ENCODE assay signal across 8 cellular contexts in the genomic region with DNA sequence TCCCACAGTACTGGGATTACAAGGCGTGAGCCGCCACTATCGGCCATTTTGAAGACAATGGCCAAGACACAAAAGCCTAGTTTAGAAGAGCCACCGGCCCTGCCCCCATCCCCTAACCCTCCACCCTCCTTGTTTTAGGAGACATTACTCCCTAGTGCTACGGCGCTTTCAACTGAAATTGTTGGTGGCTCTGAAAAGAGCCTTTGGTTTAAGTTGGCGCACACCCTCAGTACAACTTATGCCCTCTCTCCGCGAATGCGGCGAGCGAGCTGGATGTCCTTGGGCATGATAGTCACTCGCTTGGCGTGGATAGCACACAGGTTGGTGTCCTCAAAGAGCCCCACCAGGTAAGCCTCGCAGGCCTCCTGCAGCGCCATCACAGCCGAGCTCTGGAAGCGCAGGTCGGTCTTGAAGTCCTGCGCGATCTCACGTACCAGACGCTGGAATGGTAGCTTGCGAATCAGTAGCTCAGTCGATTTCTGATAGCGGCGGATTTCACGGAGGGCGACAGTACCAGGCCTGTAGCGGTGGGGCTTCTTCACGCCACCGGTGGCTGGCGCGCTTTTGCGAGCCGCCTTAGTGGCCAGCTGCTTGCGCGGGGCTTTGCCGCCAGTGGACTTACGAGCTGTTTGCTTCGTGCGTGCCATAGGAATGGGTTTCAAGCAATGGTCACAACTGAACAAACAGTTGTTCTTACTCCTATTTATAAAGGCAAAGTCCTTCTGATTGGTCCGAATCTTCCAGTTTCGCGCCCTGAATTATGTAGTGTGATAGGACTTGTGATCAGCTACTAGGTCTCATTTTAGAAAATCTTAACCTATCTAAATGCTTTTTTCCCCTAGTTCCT.
DNase-seq lines count a peak whose midpoint lies in the region; ATAC-seq and TF ChIP-seq lines count a peak whose summit lies in the region.

No MANE protein-coding gene starts in this region.

- peak; percentile 53 for ATAC-seq in HG03432 (IDR thresholded peaks at IDR 0.05; ENCODE audit: unreplicated experiment)
- peak; percentile 73 for ATAC-seq in esophagus mucosa
- ATAC-seq in naive B cell (ENCODE audit: low read depth in 2 of 2): peak; percentile 69 to 70
- peak; percentile 21 for ATAC-seq in thoracic aorta (ENCODE audit: insufficient number of reproducible peaks, low FRiP score, low read depth)

- peak overlapping the region; percentile 53 to 95 (median 94) for H3K27ac Mint-ChIP-seq in naive B cell

- H3K4me3 ChIP-seq in thoracic aorta: peak overlapping the region; percentile 75

- peak overlapping the region; percentile 95 to 100 (median 97) for H3K4me3 Mint-ChIP-seq in naive B cell

- H3K27ac ChIP-seq in thoracic aorta: peak overlapping the region; percentile 30 to 52

- H3K9me3 Mint-ChIP-seq in naive B cell: peaks cover 0 to 6% (median 0%) of the 10 kb centered on the region in 7 donors

- H3K27me3 ChIP-seq in thoracic aorta (replicated peaks; ENCODE audit: insufficient read depth): no peaks in the 10 kb centered on the region

- no peaks in the 10 kb centered on the region for H3K9me3 ChIP-seq in thoracic aorta

- TF ChIP-seq POLR2A in GM19099 (IDR thresholded peaks at IDR 0.05; ENCODE audit: extremely low read depth, insufficient read length, low read depth): peak; percentile 99

- no peaks in the 10 kb centered on the region for H3K27me3 Mint-ChIP-seq in naive B cell

- peaks cover 0 to 6% of the 10 kb centered on the region in 2 donors for H3K4me1 ChIP-seq in thoracic aorta (ENCODE audit: control insufficient read depth in 1 of 2, low read depth in 2 of 2)

- H3K4me1 Mint-ChIP-seq in naive B cell: peaks cover 32 to 43% (median 40%) of the 10 kb centered on the region in 3 donors

- no peaks in the 10 kb centered on the region for H3K36me3 Mint-ChIP-seq in naive B cell

- TF ChIP-seq CTCF in AG09319 (IDR thresholded peaks at IDR 0.05; ENCODE audit: low read depth, low read length): peak; percentile 22
- no peak for TF ChIP-seq CTCF in thoracic aorta (IDR thresholded peaks at IDR 0.05)

- no peak for DNase-seq in AG09319 (ENCODE audit: extremely low read depth, low read depth)
- peak; percentile 85 for DNase-seq in NOMO-1 treated with DMSO at 0.1 percent for 48 hours (lab: John Stamatoyannopoulos, UW; ENCODE audit: unreplicated experiment)
- DNase-seq in activated T-cell treated with anti-CD3 and anti-CD28 coated beads for 1 hour (ENCODE audit: low read depth): peak; percentile 64
- DNase-seq in naive B cell: peak; percentile 71
- no peak for DNase-seq in thoracic aorta (ENCODE audit: low spot score)

- H3K36me3 ChIP-seq in thoracic aorta: no peaks in the 10 kb centered on the region

Comparison
In these comparisons a context has a peak if more than half of its experiments do, and no peak if none do; other contexts are left out.
1. DNase-seq: peak in NOMO-1 treated with DMSO at 0.1 percent for 48 hours (single experiment), activated T-cell treated with anti-CD3 and anti-CD28 coated beads for 1 hour (single experiment) and naive B cell (single experiment); none in AG09319 (single experiment) and thoracic aorta (single experiment).
2. ATAC-seq: peak in every context shown above with its lines; median percentile 73 in esophagus mucosa; 70 in naive B cell; 53 in HG03432; 21 in thoracic aorta.